In genomic region chr3:191296041-191296541, GRCh38 we compare ENCODE assay signal across 1 cellular context.
TF ChIP-seq lines count a peak whose summit lies in the region.

No MANE protein-coding gene starts in this region.

TF ChIP-seq in K562, 482 proteins besides CTCF, POLR2A, EP300 and RAD21:
- no peak for TF ChIP-seq PBX2 (CRISPR knock-in tag; IDR thresholded peaks at IDR 0.05; ENCODE audit: low read depth)
- 0 out of 2 replicates have a peak, but pooled peaks have one; percentile 19 for TF ChIP-seq PBX2 (tag; conservative IDR thresholded peaks at IDR 0.05; ENCODE audit: low read depth)
- TF ChIP-seq MCM7 (IDR thresholded peaks at IDR 0.05): no peak
- no peak for TF ChIP-seq ZNF668 (CRISPR knock-in tag; IDR thresholded peaks at IDR 0.05)
- TF ChIP-seq LARP7 (IDR thresholded peaks at IDR 0.05): no peak
- TF ChIP-seq MEIS2 (IDR thresholded peaks at IDR 0.05; ENCODE audit: partially characterized antibody): peak; percentile 15
